ENCODE assay signal across 1 cellular context in genomic region chr6:80725156-80725930, GRCh38.
A peak's percentile ranks its signal among the peaks of the same experiment; 100 is the strongest.
TF ChIP-seq lines count a peak whose summit lies in the region.

No MANE protein-coding gene starts in this region.

TF ChIP-seq in GM12878, 131 proteins besides CTCF, POLR2A, EP300 and RAD21:
- TF ChIP-seq CEBPZ (IDR thresholded peaks at IDR 0.05; ENCODE audit: low read depth, low read length) (no peak), MEF2A (IDR thresholded peaks at IDR 0.05; ENCODE audit: insufficient read depth, low read depth, low read length) (0 out of 2 replicates have a peak, but pooled peaks have one; percentile 5), ZBED1 (IDR thresholded peaks at IDR 0.05; ENCODE audit: borderline replicate concordance) (no peak), SPI1 (IDR thresholded peaks at IDR 0.05; ENCODE audit: borderline replicate concordance, insufficient read depth, low read depth, low read length) (no peak)
TF ChIP-seq in GM12878: peak in this region for 1.
